Comparison of ENCODE assay signal across 9 cellular contexts in genomic region chr12:6552140-6552551, GRCh38. TPM values are rescaled to one million over a fixed set of nuclear protein-coding genes. Genes with fewer than 3 reads are reported as not detected.
A peak's percentile ranks its signal among the peaks of the same experiment; 100 is the strongest.
DNase-seq lines count a peak whose midpoint lies in the region; ATAC-seq and TF ChIP-seq lines count a peak whose summit lies in the region.
"Had no signal": no experiment of that assay in that cellular context is flagged by ENCODE, and none has a peak within 500 bp of the region (broad histone marks: within the 10 kb centered on the region; RNA-seq: fewer than 3 reads in every experiment).

No MANE protein-coding gene starts in this region.

- CTCF ChIA-PET in AG04449 (lab: Yijun Ruan, JAX) = interaction anchor here (1.3 to 16.9 kb wide), 11 partner anchors 10 to 273 kb away, joined by 4 to 235 read pairs (median 9); partner anchors contain the start of genes GAPDH, MLF2 and NOP2
- CTCF ChIA-PET in naive thymus-derived CD4-positive, alpha-beta T cell (lab: Charles Lee) = interaction anchor here (0.5 to 2.3 kb wide), 3 partner anchors 11 to 469 kb away, joined by 3 to 12 read pairs (median 7); no protein-coding TSS in a partner anchor

- DNase-seq in AG04449 (ENCODE audit: low read depth, low spot score) = no peak
- DNase-seq in NCI-H226 = peak; percentile 67
- DNase-seq in naive thymus-derived CD4-positive, alpha-beta T cell = no peak
- no peak for DNase-seq in inferior parietal cortex (ENCODE audit: extremely low spot score)
- DNase-seq: activated CD4-positive, CD25-positive, alpha-beta regulatory T cell treated with anti-CD3 and anti-CD28 coated beads, Interleukin-2, amount 50 U/mL, for 72 hours had no signal

- 19 to 45% methylated on average over 4 of the region's 4 CpGs for WGBS in esophagus, 2 donors

- H3K4me3 ChIP-seq in AG04449 (ENCODE audit: low read depth, low read length) = peak overlapping the region; percentile 42
- H3K4me3 ChIP-seq in esophagus (ENCODE audit: low read depth in 1 of 2, low read length in 2 of 2) = no peak overlapping the region
- H3K4me3 ChIP-seq in naive thymus-derived CD4-positive, alpha-beta T cell (ENCODE audit: low read length) = no peak overlapping the region

- POLR2A ChIA-PET in AG04449 (lab: Yijun Ruan, JAX) = interaction anchor here (0.7 to 10.4 kb wide), 6 partner anchors 14 to 137 kb away, joined by 3 to 359 read pairs (median 8); partner anchors contain the start of genes GAPDH, MRPL51, VAMP1 and ZNF384
- POLR2A ChIA-PET in naive thymus-derived CD4-positive, alpha-beta T cell (lab: Charles Lee) = interaction anchor here (0.6 to 4.6 kb wide), 6 partner anchors 11 to 87 kb away, joined by 3 to 17 read pairs (median 4); partner anchors contain the start of gene NOP2

- peaks cover 43 to 62% (median 56%) of the 10 kb centered on the region in 7 donors for H3K4me1 Mint-ChIP-seq in naive thymus-derived CD4-positive, alpha-beta T cell

- H3K27ac Mint-ChIP-seq in naive thymus-derived CD4-positive, alpha-beta T cell = peak overlapping the region in 6 of 9 donors; percentile 28 to 95 (median 53)

- intact Hi-C loops in naive thymus-derived CD4-positive, alpha-beta T cell (cut with micrococcal nuclease) = no loop called here

- H3K4me3 Mint-ChIP-seq in naive thymus-derived CD4-positive, alpha-beta T cell = peak overlapping the region in 3 of 10 donors; percentile 49 to 87 (median 69)

- ATAC-seq in naive thymus-derived CD4-positive, alpha-beta T cell = no peak
- ATAC-seq in HG02840 (IDR thresholded peaks at IDR 0.05; ENCODE audit: low FRiP score, unreplicated experiment) (no peak), GM21526 (IDR thresholded peaks at IDR 0.05; ENCODE audit: low FRiP score, unreplicated experiment) (no peak), HG03095 (IDR thresholded peaks at IDR 0.05; ENCODE audit: unreplicated experiment) (no peak)

- peaks cover 13 to 15% of the 10 kb centered on the region in 2 donors for H3K4me1 ChIP-seq in esophagus (ENCODE audit: control insufficient read depth in 2 of 2, insufficient read depth in 2 of 2, low read length in 1 of 2)
- H3K4me1 ChIP-seq in naive thymus-derived CD4-positive, alpha-beta T cell (ENCODE audit: control insufficient read depth in 2 of 2, insufficient read depth in 2 of 2, low read length in 2 of 2) = peaks cover 17 to 23% of the 10 kb centered on the region in 2 donors

- peaks cover 4 to 21% of the 10 kb centered on the region in 2 donors for H3K36me3 ChIP-seq in esophagus (ENCODE audit: control insufficient read depth in 2 of 2, insufficient read depth in 2 of 2, low read length in 1 of 2)
- H3K36me3 ChIP-seq in naive thymus-derived CD4-positive, alpha-beta T cell (ENCODE audit: control insufficient read depth in 2 of 3, insufficient read depth in 3 of 3, low read length in 3 of 3) = peaks cover 7 to 55% (median 12%) of the 10 kb centered on the region in 3 experiments

- H3K27ac ChIP-seq in esophagus (ENCODE audit: low read depth in 2 of 2, low read length in 1 of 2) = peak overlapping the region; percentile 74 to 95
- no peak overlapping the region for H3K27ac ChIP-seq in naive thymus-derived CD4-positive, alpha-beta T cell (ENCODE audit: low read depth, low read length)

- H3K27me3 ChIP-seq in esophagus (ENCODE audit: control insufficient read depth in 1 of 2, insufficient read depth in 2 of 2, low read length in 2 of 2) = no peaks in the 10 kb centered on the region
- no peaks in the 10 kb centered on the region for H3K27me3 ChIP-seq in naive thymus-derived CD4-positive, alpha-beta T cell (ENCODE audit: control insufficient read depth in 2 of 2, insufficient read depth in 2 of 2, low read length in 2 of 2)

- H3K9me3 ChIP-seq in esophagus (ENCODE audit: control insufficient read depth in 2 of 2, insufficient read depth in 1 of 2, low read depth in 1 of 2, low read length in 1 of 2) = no peaks in the 10 kb centered on the region
- no peaks in the 10 kb centered on the region for H3K9me3 ChIP-seq in naive thymus-derived CD4-positive, alpha-beta T cell (ENCODE audit: control insufficient read depth in 2 of 3, low read length in 3 of 3)

- no peaks in the 10 kb centered on the region for H3K9me3 Mint-ChIP-seq in naive thymus-derived CD4-positive, alpha-beta T cell

- H3K36me3 Mint-ChIP-seq in naive thymus-derived CD4-positive, alpha-beta T cell = peaks cover 0 to 19% (median 4%) of the 10 kb centered on the region in 5 donors

- TF ChIP-seq CTCF in AG04449 (IDR thresholded peaks at IDR 0.05; ENCODE audit: insufficient read depth, low read length, missing control alignments) = no peak

- no peaks in the 10 kb centered on the region for H3K27me3 Mint-ChIP-seq in naive thymus-derived CD4-positive, alpha-beta T cell

RNA-seq across cellular contexts. Expression of gene IFFO1, which starts 3.7 kb away (rescaled TPM):
- 1 to 10 TPM; 5.7 TPM for polyA plus RNA-seq in esophagus
- total RNA-seq in naive thymus-derived CD4-positive, alpha-beta T cell = 10 to 100 TPM; 28.2 to 55.9 (median 45.9) TPM
- 10 to 100 TPM in 1 of 2 donors, 1 to 10 TPM in 1; 5.4 to 11.4 TPM for polyA plus RNA-seq in naive thymus-derived CD4-positive, alpha-beta T cell

RNA-seq across cellular contexts. Expression of gene NOP2, which starts 15.9 kb away (rescaled TPM):
- 10 to 100 TPM; 26.3 to 41.6 TPM for polyA plus RNA-seq in esophagus
- total RNA-seq in naive thymus-derived CD4-positive, alpha-beta T cell = 100 to 1,000 TPM in 1 of 5 experiments, 10 to 100 TPM in 4; 74.4 to 102 (median 87.6) TPM
- polyA plus RNA-seq in naive thymus-derived CD4-positive, alpha-beta T cell = 10 to 100 TPM; 24.2 to 53.7 TPM

RNA-seq across cellular contexts. Expression of gene GAPDH, which starts 17.8 kb away (rescaled TPM):
- polyA plus RNA-seq in esophagus = 1,000 to 10,000 TPM; 2,765 to 3,567 TPM
- total RNA-seq in naive thymus-derived CD4-positive, alpha-beta T cell = 1,000 to 10,000 TPM in 1 of 5 experiments, 100 to 1,000 TPM in 4; 330 to 4,503 (median 379) TPM
- polyA plus RNA-seq in naive thymus-derived CD4-positive, alpha-beta T cell = 1,000 to 10,000 TPM; 1,202 to 1,413 TPM

RNA-seq across cellular contexts. Expression of gene CHD4, which starts 55.0 kb away (rescaled TPM):
- 100 to 1,000 TPM in 1 of 2 donors, 10 to 100 TPM in 1; 79.3 to 116 TPM for polyA plus RNA-seq in esophagus
- total RNA-seq in naive thymus-derived CD4-positive, alpha-beta T cell = 100 to 1,000 TPM; 246 to 387 (median 267) TPM
- 10 to 100 TPM; 41.8 to 91.4 TPM for polyA plus RNA-seq in naive thymus-derived CD4-positive, alpha-beta T cell

RNA-seq across cellular contexts. Expression of gene NCAPD2, which starts 58.2 kb away (rescaled TPM):
- 10 to 100 TPM; 10.2 to 13.7 TPM for polyA plus RNA-seq in esophagus
- total RNA-seq in naive thymus-derived CD4-positive, alpha-beta T cell = 100 to 1,000 TPM in 1 of 5 experiments, 10 to 100 TPM in 4; 30.3 to 121 (median 38.4) TPM
- 10 to 100 TPM; 24.4 to 46.7 TPM for polyA plus RNA-seq in naive thymus-derived CD4-positive, alpha-beta T cell
